Comparison of ENCODE assay signal across 22 cellular contexts in genomic region chr6:160494576-160494975, GRCh38.
A peak's percentile ranks its signal among the peaks of the same experiment; 100 is the strongest.
DNase-seq lines count a peak whose midpoint lies in the region; ATAC-seq and TF ChIP-seq lines count a peak whose summit lies in the region.
"Had no signal": no experiment of that assay in that cellular context is flagged by ENCODE, and none has a peak within 500 bp of the region (broad histone marks: within the 10 kb centered on the region; RNA-seq: fewer than 3 reads in every experiment).

No MANE protein-coding gene starts in this region.

- no peak for ATAC-seq in GM21367 (IDR thresholded peaks at IDR 0.05; ENCODE audit: unreplicated experiment)
- ATAC-seq: GM12878 had no signal

- no peak overlapping the region for H2AFZ ChIP-seq in neural cell (ENCODE audit: low read depth, low read length)

- no peaks in the 10 kb centered on the region for H3K9me3 ChIP-seq in neural cell (ENCODE audit: low read length)
- H3K9me3 ChIP-seq: BE2C, BLaER1 had no signal

- TF ChIP-seq RAD21 in neural cell (conservative IDR thresholded peaks at IDR 0.05) = no peak

- TF ChIP-seq CTCF in cardiac fibroblast (IDR thresholded peaks at IDR 0.05; ENCODE audit: low read depth, low read length) (no peak), fibroblast of pulmonary artery (IDR thresholded peaks at IDR 0.05; ENCODE audit: low read length, missing control alignments) (no peak), neural cell (IDR thresholded peaks at IDR 0.05; ENCODE audit: poor library complexity, severe bottlenecking) (no peak), GM13977 (IDR thresholded peaks at IDR 0.05; ENCODE audit: extremely low read depth, insufficient read depth, missing control alignments) (no peak)

- no peaks in the 10 kb centered on the region for H3K9me2 ChIP-seq in neural cell (ENCODE audit: insufficient read depth, low read length)

- peak overlapping the region; percentile 4 for H3K9ac ChIP-seq in neural cell (ENCODE audit: low read length)
- H3K9ac ChIP-seq: BLaER1 had no signal

- H3K27me3 ChIP-seq in neural cell (ENCODE audit: insufficient read depth, low read depth, low read length) = no peaks in the 10 kb centered on the region
- H3K27me3 ChIP-seq: BE2C, BLaER1 had no signal

- H4K20me1 ChIP-seq in neural cell (ENCODE audit: insufficient read depth) = no peaks in the 10 kb centered on the region
- H4K20me1 ChIP-seq: BLaER1 had no signal

- H3F3A ChIP-seq in neural cell (ENCODE audit: insufficient read depth, low read length, poor library complexity, severe bottlenecking) = no peaks in the 10 kb centered on the region

- H3K4me2 ChIP-seq in neural cell (ENCODE audit: low read length) = no peak overlapping the region
- H3K4me2 ChIP-seq: BLaER1 had no signal

- H3K79me2 ChIP-seq in neural cell (replicated peaks; ENCODE audit: insufficient read depth, low read length) = no peaks in the 10 kb centered on the region

- H3K36me3 ChIP-seq in neural cell (ENCODE audit: insufficient read depth, low read length) = no peaks in the 10 kb centered on the region
- H3K36me3 ChIP-seq: BE2C, BLaER1 had no signal

- TF ChIP-seq EP300 in neural cell (conservative IDR thresholded peaks at IDR 0.05; ENCODE audit: poor library complexity, severe bottlenecking) = no peak

- in situ Hi-C loops in GM13977 (cut with MboI; ENCODE audit: low pct_unique_long_range_greater_than_20kb, low sequenced_read_pairs, unreplicated experiment) = no loop called here

- peak overlapping the region; percentile 71 for H3K27ac ChIP-seq in neural cell (ENCODE audit: low read length)
- H3K27ac ChIP-seq: BLaER1 had no signal

- H3K4me3 ChIP-seq in cardiac fibroblast (replicated peaks in 1 of 2; ENCODE audit: low read depth in 2 of 2, low read length in 2 of 2) (no peak overlapping the region), fibroblast of pulmonary artery (replicated peaks; ENCODE audit: low read depth, low read length) (no peak overlapping the region), neural cell (ENCODE audit: low read length) (no peak overlapping the region)
- H3K4me3 ChIP-seq: BLaER1, GM12878 had no signal

- DNase-seq in cardiac fibroblast (ENCODE audit: low read depth in 2 of 2) = peak; percentile 69 to 85
- DNase-seq in fibroblast of pulmonary artery (ENCODE audit: low read depth) = peak; percentile 98
- no peak for DNase-seq in GM13977 (ENCODE audit: low spot score)
- DNase-seq: 8988T; ACHN; BE2C; C1 segment of cervical spinal cord; CD4-positive, alpha-beta memory T cell; CD4-positive, CD25-positive, alpha-beta regulatory T cell; CD8-positive, alpha-beta memory T cell; COR-L47; DMS 273 treated with DMSO at 0.1 percent for 48 hours; DMS153; DMS53; DMS79; DND-41; EL; GDM1 had no signal

TF ChIP-seq in neural cell, 6 proteins besides CTCF, POLR2A, EP300 and RAD21:
- TF ChIP-seq POLR2AphosphoS5 (IDR thresholded peaks at IDR 0.05) (no peak), REST (IDR thresholded peaks at IDR 0.05; ENCODE audit: borderline replicate concordance) (peak; percentile 33), TAF1 (IDR thresholded peaks at IDR 0.05; ENCODE audit: low read depth) (no peak), EZH2 (IDR thresholded peaks at IDR 0.05; ENCODE audit: borderline replicate concordance, insufficient read depth, low read length, poor library complexity, severe bottlenecking) (no peak), SMC3 (conservative IDR thresholded peaks at IDR 0.05; ENCODE audit: poor library complexity) (no peak), MXI1 (conservative IDR thresholded peaks at IDR 0.05; ENCODE audit: poor library complexity, severe bottlenecking) (no peak)
